In genomic region chr21:45352621-45353125, GRCh38 we compare ENCODE assay signal across 16 cellular contexts. TPM values are rescaled to one million over a fixed set of nuclear protein-coding genes. Genes with fewer than 3 reads are reported as not detected.
DNase-seq lines count a peak whose midpoint lies in the region; ATAC-seq and TF ChIP-seq lines count a peak whose summit lies in the region.
"Had no signal": no experiment of that assay in that cellular context is flagged by ENCODE, and none has a peak within 500 bp of the region (broad histone marks: within the 10 kb centered on the region; RNA-seq: fewer than 3 reads in every experiment).

No MANE protein-coding gene starts in this region.

- 0 out of 2 replicates have a peak overlapping the region, but pooled peaks have one; percentile 29 for H3K9ac ChIP-seq in BLaER1

- peak overlapping the region; percentile 13; the same call in 1 of the 2 replicates for H3K27ac ChIP-seq in BLaER1
- no peak overlapping the region for H3K27ac ChIP-seq in lower lobe of right lung
- H3K27ac ChIP-seq: C4-2B had no signal

- H3K4me3 Mint-ChIP-seq in Caco-2 (ENCODE audit: unreplicated experiment) (no peak overlapping the region), chondrocyte (ENCODE audit: unreplicated experiment) (no peak overlapping the region)

- BruUV-seq in Caco-2 (replicated peaks; lab: Mats Ljungman, UMichigan), result no TSS peak

- TF ChIP-seq CTCF in Caco-2 (IDR thresholded peaks at IDR 0.05; ENCODE audit: insufficient read depth in 1 of 2, low read depth in 1 of 2, low read length in 1 of 2, severe bottlenecking in 1 of 2, unreplicated experiment in 1 of 2) (no peak), chondrocyte (IDR thresholded peaks at IDR 0.05) (no peak), lower lobe of right lung (IDR thresholded peaks at IDR 0.05) (no peak)

- H3K4me3 ChIP-seq in BLaER1 (no peak overlapping the region), Caco-2 (ENCODE audit: low read depth, low read length) (no peak overlapping the region), lower lobe of right lung (no peak overlapping the region)
- H3K4me3 ChIP-seq: HAP-1, K562 had no signal

- H3K27me3 Mint-ChIP-seq in Caco-2 (ENCODE audit: insufficient read depth, unreplicated experiment) (no peaks in the 10 kb centered on the region), chondrocyte (ENCODE audit: low read depth) (no peaks in the 10 kb centered on the region)

- H3K36me3 ChIP-seq in BLaER1, result no peaks in the 10 kb centered on the region
- no peaks in the 10 kb centered on the region for H3K36me3 ChIP-seq in Caco-2 (ENCODE audit: control insufficient read depth, insufficient read depth, low read length)
- H3K36me3 ChIP-seq in lower lobe of right lung, result no peaks in the 10 kb centered on the region
- H3K36me3 ChIP-seq: HAP-1 had no signal

- H3K4me1 Mint-ChIP-seq in Caco-2 (ENCODE audit: low read depth, unreplicated experiment) (peaks cover 39% of the 10 kb centered on the region), chondrocyte (ENCODE audit: low read depth) (peaks cover 31% of the 10 kb centered on the region)

- no peak for ATAC-seq in lower lobe of right lung
- no peak for ATAC-seq in HG03469 (IDR thresholded peaks at IDR 0.05; ENCODE audit: unreplicated experiment)
- ATAC-seq: K562 had no signal

- H3K27me3 ChIP-seq in BLaER1 (peaks cover 4% of the 10 kb centered on the region; the same call in 1 of the 2 replicates), Caco-2 (replicated peaks; ENCODE audit: control insufficient read depth, insufficient read depth, low read length) (no peaks in the 10 kb centered on the region), lower lobe of right lung (ENCODE audit: low read depth) (no peaks in the 10 kb centered on the region)

- POLR2A ChIA-PET in Caco-2 (lab: Charles Lee), result no interaction called here

- H4K20me1 ChIP-seq in BLaER1, result no peaks in the 10 kb centered on the region

- H3K9me3 ChIP-seq in BLaER1 (no peaks in the 10 kb centered on the region), Caco-2 (no peaks in the 10 kb centered on the region), lower lobe of right lung (no peaks in the 10 kb centered on the region)
- H3K9me3 ChIP-seq: HAP-1 had no signal

- H3K27ac Mint-ChIP-seq in Caco-2 (ENCODE audit: unreplicated experiment) (peak overlapping the region; percentile 34), chondrocyte (ENCODE audit: unreplicated experiment) (no peak overlapping the region)

- DNase-seq in Caco-2 (no peak), chondrocyte (ENCODE audit: low spot score) (peak; percentile 86), lower lobe of right lung (peak; percentile 43), superior temporal gyrus (ENCODE audit: extremely low spot score) (no peak)
- DNase-seq in stimulated activated naive CD4-positive, alpha-beta T cell treated with Interleukin-2 at 50 U/mL for 16 hours (lab: John Stamatoyannopoulos, UW), result no peak
- DNase-seq: GDM1, NCI-H1092 treated with DMSO at 0.1 percent for 48 hours, NCI-H2029 treated with DMSO at 0.1 percent for 48 hours, NCI-H446 treated with DMSO at 0.1 percent for 48 hours, NCI-H774, RPMI8226 had no signal

- peaks cover 99% of the 10 kb centered on the region for H3K4me1 ChIP-seq in BLaER1
- H3K4me1 ChIP-seq in Caco-2, result peaks cover 32% of the 10 kb centered on the region
- peaks cover 19% of the 10 kb centered on the region for H3K4me1 ChIP-seq in lower lobe of right lung
- H3K4me1 ChIP-seq: HAP-1 had no signal

- H3K4me2 ChIP-seq in BLaER1, result peak overlapping the region; percentile 39

- H3K9me3 Mint-ChIP-seq in Caco-2 (ENCODE audit: unreplicated experiment), result no peaks in the 10 kb centered on the region
- H3K9me3 Mint-ChIP-seq in chondrocyte (ENCODE audit: low read depth), result no peaks in the 10 kb centered on the region

- peaks cover 11% of the 10 kb centered on the region for H3K36me3 Mint-ChIP-seq in Caco-2 (ENCODE audit: insufficient read depth, unreplicated experiment)
- no peaks in the 10 kb centered on the region for H3K36me3 Mint-ChIP-seq in chondrocyte (ENCODE audit: low read depth)

- CTCF ChIA-PET in Caco-2 (lab: Charles Lee), result no interaction called here

- intact Hi-C loops in Caco-2 (cut with micrococcal nuclease; ENCODE audit: unreplicated experiment) (no loop called here), lower lobe of right lung (cut with DNase I) (no loop called here)

RNA-seq across cellular contexts. Expression of gene COL18A1, which starts 52.3 kb away (rescaled TPM):
- total RNA-seq in Caco-2 (2022) (160 and 170 TPM in 2 replicates), chondrocyte (322 to 628 TPM (median 616 TPM) in 3 replicates), lower lobe of right lung (45.1 TPM)

Comparison
In these comparisons a context has a peak if more than half of its experiments do, and no peak if none do; other contexts are left out.
1. DNase-seq: peak in chondrocyte (single experiment) and lower lobe of right lung (single experiment); none in Caco-2 (0 of 2), stimulated activated naive CD4-positive, alpha-beta T cell treated with Interleukin-2 at 50 U/mL for 16 hours (single experiment) and superior temporal gyrus (single experiment).